1 cellular context compared by ENCODE assay signal in genomic region chr12:49543221-49543913, GRCh38.
TF ChIP-seq lines count a peak whose summit lies in the region.

No MANE protein-coding gene starts in this region.

TF ChIP-seq in HepG2, 621 proteins besides CTCF, POLR2A, EP300 and RAD21 (continued from another document and continues in another):
- TF ChIP-seq ZNF512 (CRISPR knock-in tag; IDR thresholded peaks at IDR 0.05) (no peak), SKI (IDR thresholded peaks at IDR 0.05; ENCODE audit: partially characterized antibody) (no peak), TBP (CRISPR knock-in tag; IDR thresholded peaks at IDR 0.05) (no peak), ZNF776 (CRISPR knock-in tag; IDR thresholded peaks at IDR 0.05) (no peak), SSRP1 (CRISPR knock-in tag; IDR thresholded peaks at IDR 0.05) (no peak), ZMYM2 (CRISPR knock-in tag; IDR thresholded peaks at IDR 0.05) (no peak), TCF7 (IDR thresholded peaks at IDR 0.05; ENCODE audit: low read depth) (peak; percentile 29), BATF2 (CRISPR knock-in tag; IDR thresholded peaks at IDR 0.05) (no peak), GTF2F1 (IDR thresholded peaks at IDR 0.05; ENCODE audit: low read length) (no peak), ZNF674 (CRISPR knock-in tag; IDR thresholded peaks at IDR 0.05; ENCODE audit: low read depth) (no peak), ZNF704 (CRISPR knock-in tag; IDR thresholded peaks at IDR 0.05; ENCODE audit: borderline replicate concordance) (no peak), GATAD1 (CRISPR knock-in tag; IDR thresholded peaks at IDR 0.05) (no peak), CBX5 (CRISPR knock-in tag; IDR thresholded peaks at IDR 0.05; ENCODE audit: borderline replicate concordance) (no peak), ZBTB33 (CRISPR knock-in tag; IDR thresholded peaks at IDR 0.05) (no peak), DMTF1 (CRISPR knock-in tag; IDR thresholded peaks at IDR 0.05) (no peak), FOXA1 (IDR thresholded peaks at IDR 0.05) (no peak), FOXA1 (CRISPR knock-in tag; IDR thresholded peaks at IDR 0.05) (no peak), IKZF4 (CRISPR knock-in tag; IDR thresholded peaks at IDR 0.05; ENCODE audit: borderline replicate concordance, low read depth, not compliant biosample characterization) (no peak), ZHX2 (IDR thresholded peaks at IDR 0.05; ENCODE audit: low read depth) (0 out of 2 replicates have a peak, but pooled peaks have one; percentile 16), ZHX2 (CRISPR knock-in tag; IDR thresholded peaks at IDR 0.05; ENCODE audit: borderline replicate concordance) (no peak), SETDB1 (CRISPR knock-in tag; IDR thresholded peaks at IDR 0.05; ENCODE audit: borderline replicate concordance) (no peak), ZKSCAN8 (CRISPR knock-in tag; IDR thresholded peaks at IDR 0.05; ENCODE audit: borderline replicate concordance) (no peak), ZNF30 (CRISPR knock-in tag; IDR thresholded peaks at IDR 0.05) (no peak; the same call in 1 of the 2 replicates), TFE3 (CRISPR knock-in tag; IDR thresholded peaks at IDR 0.05) (no peak; the same call in 1 of the 2 replicates), ZFP41 (CRISPR knock-in tag; IDR thresholded peaks at IDR 0.05; ENCODE audit: borderline replicate concordance) (no peak), BCL6 (CRISPR knock-in tag; IDR thresholded peaks at IDR 0.05) (0 out of 2 replicates have a peak, but pooled peaks have one; percentile 10), ZNF878 (CRISPR knock-in tag; IDR thresholded peaks at IDR 0.05) (no peak), RFX1 (IDR thresholded peaks at IDR 0.05) (no peak), CBX1 (IDR thresholded peaks at IDR 0.05; ENCODE audit: low read depth) (no peak), ZFX (CRISPR knock-in tag; IDR thresholded peaks at IDR 0.05; ENCODE audit: low read depth) (peak; percentile 41; the same call in 1 of the 2 replicates), ZNF432 (CRISPR knock-in tag; IDR thresholded peaks at IDR 0.05; ENCODE audit: borderline replicate concordance) (no peak), ZNF766 (CRISPR knock-in tag; IDR thresholded peaks at IDR 0.05; ENCODE audit: borderline replicate concordance) (no peak)
- TF ChIP-seq, protein P1, sequence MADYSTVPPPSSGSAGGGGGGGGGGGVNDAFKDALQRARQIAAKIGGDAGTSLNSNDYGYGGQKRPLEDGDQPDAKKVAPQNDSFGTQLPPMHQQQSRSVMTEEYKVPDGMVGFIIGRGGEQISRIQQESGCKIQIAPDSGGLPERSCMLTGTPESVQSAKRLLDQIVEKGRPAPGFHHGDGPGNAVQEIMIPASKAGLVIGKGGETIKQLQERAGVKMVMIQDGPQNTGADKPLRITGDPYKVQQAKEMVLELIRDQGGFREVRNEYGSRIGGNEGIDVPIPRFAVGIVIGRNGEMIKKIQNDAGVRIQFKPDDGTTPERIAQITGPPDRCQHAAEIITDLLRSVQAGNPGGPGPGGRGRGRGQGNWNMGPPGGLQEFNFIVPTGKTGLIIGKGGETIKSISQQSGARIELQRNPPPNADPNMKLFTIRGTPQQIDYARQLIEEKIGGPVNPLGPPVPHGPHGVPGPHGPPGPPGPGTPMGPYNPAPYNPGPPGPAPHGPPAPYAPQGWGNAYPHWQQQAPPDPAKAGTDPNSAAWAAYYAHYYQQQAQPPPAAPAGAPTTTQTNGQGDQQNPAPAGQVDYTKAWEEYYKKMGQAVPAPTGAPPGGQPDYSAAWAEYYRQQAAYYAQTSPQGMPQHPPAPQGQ (CRISPR knock-in tag; IDR thresholded peaks at IDR 0.05; ENCODE audit: borderline replicate concordance) = no peak
- TF ChIP-seq, protein P2, sequence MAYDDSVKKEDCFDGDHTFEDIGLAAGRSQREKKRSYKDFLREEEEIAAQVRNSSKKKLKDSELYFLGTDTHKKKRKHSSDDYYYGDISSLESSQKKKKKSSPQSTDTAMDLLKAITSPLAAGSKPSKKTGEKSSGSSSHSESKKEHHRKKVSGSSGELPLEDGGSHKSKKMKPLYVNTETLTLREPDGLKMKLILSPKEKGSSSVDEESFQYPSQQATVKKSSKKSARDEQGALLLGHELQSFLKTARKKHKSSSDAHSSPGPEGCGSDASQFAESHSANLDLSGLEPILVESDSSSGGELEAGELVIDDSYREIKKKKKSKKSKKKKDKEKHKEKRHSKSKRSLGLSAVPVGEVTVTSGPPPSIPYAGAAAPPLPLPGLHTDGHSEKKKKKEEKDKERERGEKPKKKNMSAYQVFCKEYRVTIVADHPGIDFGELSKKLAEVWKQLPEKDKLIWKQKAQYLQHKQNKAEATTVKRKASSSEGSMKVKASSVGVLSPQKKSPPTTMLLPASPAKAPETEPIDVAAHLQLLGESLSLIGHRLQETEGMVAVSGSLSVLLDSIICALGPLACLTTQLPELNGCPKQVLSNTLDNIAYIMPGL (CRISPR knock-in tag; IDR thresholded peaks at IDR 0.05; ENCODE audit: borderline replicate concordance in 1 of 2, low read depth in 1 of 2) = peak in 1 of 2 experiments; percentile 46; a peak in 1 of 4 replicates
- TF ChIP-seq, protein P3, sequence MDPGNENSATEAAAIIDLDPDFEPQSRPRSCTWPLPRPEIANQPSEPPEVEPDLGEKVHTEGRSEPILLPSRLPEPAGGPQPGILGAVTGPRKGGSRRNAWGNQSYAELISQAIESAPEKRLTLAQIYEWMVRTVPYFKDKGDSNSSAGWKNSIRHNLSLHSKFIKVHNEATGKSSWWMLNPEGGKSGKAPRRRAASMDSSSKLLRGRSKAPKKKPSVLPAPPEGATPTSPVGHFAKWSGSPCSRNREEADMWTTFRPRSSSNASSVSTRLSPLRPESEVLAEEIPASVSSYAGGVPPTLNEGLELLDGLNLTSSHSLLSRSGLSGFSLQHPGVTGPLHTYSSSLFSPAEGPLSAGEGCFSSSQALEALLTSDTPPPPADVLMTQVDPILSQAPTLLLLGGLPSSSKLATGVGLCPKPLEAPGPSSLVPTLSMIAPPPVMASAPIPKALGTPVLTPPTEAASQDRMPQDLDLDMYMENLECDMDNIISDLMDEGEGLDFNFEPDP (CRISPR knock-in tag; conservative IDR thresholded peaks at IDR 0.05) = no peak
